ENCODE assay signal across 29 cellular contexts in the genomic region with DNA sequence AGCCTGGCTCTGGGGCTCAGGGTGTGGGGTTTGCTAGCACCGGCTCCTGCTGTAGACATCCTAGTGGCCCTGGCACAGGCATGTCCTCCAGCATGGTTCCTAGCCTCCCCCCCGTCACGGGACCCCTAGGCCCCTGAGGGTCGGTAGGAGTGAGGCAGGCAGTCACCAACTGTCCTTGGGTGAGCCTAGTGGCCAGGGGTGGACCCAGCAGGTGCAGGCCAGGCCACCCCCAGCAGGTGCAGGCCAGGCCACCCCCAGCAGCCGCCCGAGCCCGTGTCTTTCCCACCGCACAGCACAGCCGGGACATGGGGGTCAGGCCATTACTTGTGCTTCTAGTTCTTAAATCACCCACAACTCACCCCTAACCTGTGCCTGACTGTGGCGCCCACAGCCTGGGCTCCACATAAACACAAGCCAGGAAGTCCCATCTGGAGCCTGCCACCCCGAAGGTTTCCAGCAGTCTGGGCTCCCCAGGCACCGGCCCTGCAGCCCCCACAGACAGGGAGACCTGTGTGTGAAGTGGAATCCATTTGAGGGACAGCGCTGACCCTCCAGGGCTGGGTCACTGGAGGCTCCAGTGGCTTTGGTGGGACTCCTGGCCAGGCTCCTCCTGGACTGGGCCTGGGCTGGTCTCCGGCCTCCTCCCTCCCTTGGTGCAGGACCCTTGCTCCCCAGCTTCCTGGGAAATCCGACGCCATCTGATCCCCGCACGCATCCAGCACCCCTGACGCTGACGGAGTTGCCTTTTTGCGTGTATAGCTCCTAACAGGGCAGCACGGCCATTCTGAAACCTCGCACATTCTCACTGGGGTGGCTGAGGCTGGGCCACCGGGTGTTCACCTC.
DNase-seq lines count a peak whose midpoint lies in the region; FAIRE-seq and TF ChIP-seq lines count a peak whose summit lies in the region.
"Had no signal": no experiment of that assay in that cellular context is flagged by ENCODE, and none has a peak within 500 bp of the region (broad histone marks: within the 10 kb centered on the region; RNA-seq: fewer than 3 reads in every experiment).

No MANE protein-coding gene starts in this region.

- no peak overlapping the region for H3K4me3 Mint-ChIP-seq in activated CD4-positive, alpha-beta memory T cell treated with anti-CD3 and anti-CD28 coated beads for 36 hours
- H3K4me3 Mint-ChIP-seq in activated CD4-positive, alpha-beta memory T cell treated with anti-CD3 and anti-CD28 coated beads, Interleukin-2, amount 10 ng/mL, durations not matched to agents 7 days and 5 days, result no peak overlapping the region
- H3K4me3 Mint-ChIP-seq in glutamatergic neuron (ENCODE audit: unreplicated experiment), result no peak overlapping the region
- H3K4me3 Mint-ChIP-seq: activated CD8-positive, alpha-beta memory T cell treated with anti-CD3 and anti-CD28 coated beads, Interleukin-2, amount 10 ng/mL, durations not matched to agents 7 days and 5 days; activated naive CD8-positive, alpha-beta T cell treated with anti-CD3 and anti-CD28 coated beads for 36 hours; activated T-helper 17 cell treated with anti-CD3 and anti-CD28 coated beads, Interleukin-2, amount 50 U/mL, for 72 hours; H9; immature natural killer cell; mesothelial cell of epicardium; naive B cell had no signal

- H3K4me3 ChIP-seq in HEK293 (ENCODE audit: low read depth, low read length) (no peak overlapping the region), testis (no peak overlapping the region)
- H3K4me3 ChIP-seq: gastroesophageal sphincter, skin epidermis, stomach, tibial artery had no signal

- no peaks in the 10 kb centered on the region for H3K27me3 ChIP-seq in testis

- TF ChIP-seq POLR2A in H54 (IDR thresholded peaks at IDR 0.05; ENCODE audit: low read depth, low read length) (no peak), testis (IDR thresholded peaks at IDR 0.05) (no peak)

- WGBS in testis, 2 donors, result 85% methylated on average over 19 to 21 of the region's 24 CpGs

- CTCF ChIA-PET in activated CD4-positive, alpha-beta memory T cell treated with anti-CD3 and anti-CD28 coated beads for 36 hours (lab: Charles Lee), result no interaction called here
- CTCF ChIA-PET in activated CD4-positive, alpha-beta memory T cell treated with anti-CD3 and anti-CD28 coated beads, Interleukin-2, amount 10 ng/mL, durations not matched to agents 7 days and 5 days (lab: Charles Lee), result no interaction called here
- CTCF ChIA-PET in HEK293 (lab: Yijun Ruan, JAX), result interaction anchor here (0.9 to 1.6 kb wide), 2 partner anchors 16 to 121 kb away, joined by 3 to 4 read pairs; no protein-coding TSS in a partner anchor

- no peak for FAIRE-seq in H54 (lab: Jason Lieb, UNC)
- FAIRE-seq: A204.1 had no signal

- peaks cover 19% of the 10 kb centered on the region for H3K4me1 Mint-ChIP-seq in activated CD4-positive, alpha-beta memory T cell treated with anti-CD3 and anti-CD28 coated beads for 36 hours (ENCODE audit: low read depth)
- H3K4me1 Mint-ChIP-seq in activated CD4-positive, alpha-beta memory T cell treated with anti-CD3 and anti-CD28 coated beads, Interleukin-2, amount 10 ng/mL, durations not matched to agents 7 days and 5 days, result peaks cover 22% of the 10 kb centered on the region
- peaks cover 27% of the 10 kb centered on the region for H3K4me1 Mint-ChIP-seq in glutamatergic neuron (ENCODE audit: low read depth, unreplicated experiment)

- H3K27me3 Mint-ChIP-seq in activated CD4-positive, alpha-beta memory T cell treated with anti-CD3 and anti-CD28 coated beads for 36 hours, result peaks cover 6% of the 10 kb centered on the region
- H3K27me3 Mint-ChIP-seq in activated CD4-positive, alpha-beta memory T cell treated with anti-CD3 and anti-CD28 coated beads, Interleukin-2, amount 10 ng/mL, durations not matched to agents 7 days and 5 days, result peaks cover 6% of the 10 kb centered on the region
- H3K27me3 Mint-ChIP-seq in glutamatergic neuron (ENCODE audit: unreplicated experiment), result peaks cover 22% of the 10 kb centered on the region

- TF ChIP-seq CTCF in HEK293 (tag by site-specific recombination; IDR thresholded peaks at IDR 0.05) (no peak), glutamatergic neuron (IDR thresholded peaks at IDR 0.05; ENCODE audit: partially characterized antibody, unreplicated experiment) (no peak), testis (IDR thresholded peaks at IDR 0.05) (no peak)

- intact Hi-C loops in activated CD4-positive, alpha-beta memory T cell treated with anti-CD3 and anti-CD28 coated beads for 36 hours (cut with micrococcal nuclease), result no loop called here
- intact Hi-C loops in posterior vena cava (cut with DNase I) (no loop called here), testis (cut with DNase I; ENCODE audit: low total_unique reads) (no loop called here)

- no peaks in the 10 kb centered on the region for H3K4me1 ChIP-seq in HEK293 (ENCODE audit: control insufficient read depth, insufficient read depth, low read length)
- no peaks in the 10 kb centered on the region for H3K4me1 ChIP-seq in testis

- H3K27ac Mint-ChIP-seq in activated CD4-positive, alpha-beta memory T cell treated with anti-CD3 and anti-CD28 coated beads for 36 hours, result no peak overlapping the region
- no peak overlapping the region for H3K27ac Mint-ChIP-seq in activated CD4-positive, alpha-beta memory T cell treated with anti-CD3 and anti-CD28 coated beads, Interleukin-2, amount 10 ng/mL, durations not matched to agents 7 days and 5 days
- peak overlapping the region; percentile 33 for H3K27ac Mint-ChIP-seq in glutamatergic neuron (ENCODE audit: unreplicated experiment)
- H3K27ac Mint-ChIP-seq: activated CD8-positive, alpha-beta memory T cell treated with anti-CD3 and anti-CD28 coated beads, Interleukin-2, amount 10 ng/mL, durations not matched to agents 7 days and 5 days; activated naive CD8-positive, alpha-beta T cell treated with anti-CD3 and anti-CD28 coated beads for 36 hours; activated T-helper 17 cell treated with anti-CD3 and anti-CD28 coated beads, Interleukin-2, amount 50 U/mL, for 72 hours; H9; immature natural killer cell; mesothelial cell of epicardium; naive B cell had no signal

- peak; percentile 8 for DNase-seq in activated CD4-positive, alpha-beta memory T cell treated with anti-CD3 and anti-CD28 coated beads for 36 hours
- no peak for DNase-seq in activated CD4-positive, alpha-beta memory T cell treated with anti-CD3 and anti-CD28 coated beads, Interleukin-2, amount 10 ng/mL, durations not matched to agents 7 days and 5 days
- DNase-seq in glutamatergic neuron (no peak), posterior vena cava (ENCODE audit: low spot score) (peak; percentile 70), CD1c-positive myeloid dendritic cell (ENCODE audit: extremely low spot score) (no peak), H54 (ENCODE audit: insufficient read length, low spot score) (no peak), testis (no peak)
- DNase-seq: activated CD4-positive, alpha-beta T cell treated with anti-CD3 and anti-CD28 coated beads for 4 hours; activated CD8-positive, alpha-beta memory T cell treated with anti-CD3 and anti-CD28 coated beads, Interleukin-2, amount 10 ng/mL, durations not matched to agents 7 days and 5 days; activated naive CD8-positive, alpha-beta T cell treated with anti-CD3 and anti-CD28 coated beads for 36 hours; AML-193; cortex of kidney; H9; hippocampal formation; immature natural killer cell; IMR-90; naive B cell; NCI-H2029; NCI-H446; occipital lobe; stomach; T-helper 2 cell; tibial artery had no signal

- POLR2A ChIA-PET in activated CD4-positive, alpha-beta memory T cell treated with anti-CD3 and anti-CD28 coated beads for 36 hours (lab: Charles Lee), result no interaction called here
- POLR2A ChIA-PET in activated CD4-positive, alpha-beta memory T cell treated with anti-CD3 and anti-CD28 coated beads, Interleukin-2, amount 10 ng/mL, durations not matched to agents 7 days and 5 days (lab: Charles Lee), result no interaction called here
- POLR2A ChIA-PET in HEK293 (lab: Yijun Ruan, JAX), result no interaction called here

- H3K9me3 Mint-ChIP-seq in activated CD4-positive, alpha-beta memory T cell treated with anti-CD3 and anti-CD28 coated beads for 36 hours, result no peaks in the 10 kb centered on the region
- H3K9me3 Mint-ChIP-seq in activated CD4-positive, alpha-beta memory T cell treated with anti-CD3 and anti-CD28 coated beads, Interleukin-2, amount 10 ng/mL, durations not matched to agents 7 days and 5 days, result no peaks in the 10 kb centered on the region
- H3K9me3 Mint-ChIP-seq in glutamatergic neuron (ENCODE audit: unreplicated experiment), result peaks cover 25% of the 10 kb centered on the region
- H3K9me3 Mint-ChIP-seq: activated naive CD8-positive, alpha-beta T cell treated with anti-CD3 and anti-CD28 coated beads for 36 hours; activated T-helper 17 cell treated with anti-CD3 and anti-CD28 coated beads, Interleukin-2, amount 50 U/mL, for 72 hours; H9; immature natural killer cell; mesothelial cell of epicardium; naive B cell had no signal

- H3K36me3 ChIP-seq in HEK293 (ENCODE audit: control insufficient read depth in 2 of 2, insufficient read depth in 1 of 2, low read length in 2 of 2) (no peaks in the 10 kb centered on the region), testis (ENCODE audit: low read depth, missing control alignments) (no peaks in the 10 kb centered on the region)
- H3K36me3 ChIP-seq: gastroesophageal sphincter, stomach, tibial artery had no signal

- H3K27ac ChIP-seq in HEK293 (ENCODE audit: extremely low read depth, low read depth, low read length), result no peak overlapping the region
- no peak overlapping the region for H3K27ac ChIP-seq in testis
- H3K27ac ChIP-seq: gastroesophageal sphincter, skin epidermis, stomach, tibial artery had no signal

- H3K36me3 Mint-ChIP-seq in activated CD4-positive, alpha-beta memory T cell treated with anti-CD3 and anti-CD28 coated beads for 36 hours, result no peaks in the 10 kb centered on the region
- no peaks in the 10 kb centered on the region for H3K36me3 Mint-ChIP-seq in activated CD4-positive, alpha-beta memory T cell treated with anti-CD3 and anti-CD28 coated beads, Interleukin-2, amount 10 ng/mL, durations not matched to agents 7 days and 5 days (ENCODE audit: low read depth)
- H3K36me3 Mint-ChIP-seq in glutamatergic neuron (ENCODE audit: unreplicated experiment), result no peaks in the 10 kb centered on the region
- H3K36me3 Mint-ChIP-seq: activated CD8-positive, alpha-beta memory T cell treated with anti-CD3 and anti-CD28 coated beads, Interleukin-2, amount 10 ng/mL, durations not matched to agents 7 days and 5 days; immature natural killer cell; mesothelial cell of epicardium; naive B cell had no signal

- no peaks in the 10 kb centered on the region for H3K9me3 ChIP-seq in HEK293 (ENCODE audit: control insufficient read depth, insufficient read depth, low read depth, low read length)
- H3K9me3 ChIP-seq in testis, result no peaks in the 10 kb centered on the region
- H3K9me3 ChIP-seq: gastroesophageal sphincter, stomach, tibial artery had no signal

TF ChIP-seq in HEK293, 187 proteins besides CTCF, POLR2A, EP300 and RAD21 (continues in another document):
- TF ChIP-seq HOXC10 (CRISPR knock-in tag; IDR thresholded peaks at IDR 0.05), result no peak

Comparison
In these comparisons a context has a peak if more than half of its experiments do, and no peak if none do; other contexts are left out.
1. DNase-seq: peak in activated CD4-positive, alpha-beta memory T cell treated with anti-CD3 and anti-CD28 coated beads for 36 hours (single experiment) and posterior vena cava (single experiment); none in activated CD4-positive, alpha-beta memory T cell treated with anti-CD3 and anti-CD28 coated beads, Interleukin-2, amount 10 ng/mL, durations not matched to agents 7 days and 5 days (single experiment), glutamatergic neuron (single experiment), CD1c-positive myeloid dendritic cell (single experiment), H54 (single experiment) and testis (single experiment).